ENCODE assay signal across 8 cellular contexts in the genomic region with DNA sequence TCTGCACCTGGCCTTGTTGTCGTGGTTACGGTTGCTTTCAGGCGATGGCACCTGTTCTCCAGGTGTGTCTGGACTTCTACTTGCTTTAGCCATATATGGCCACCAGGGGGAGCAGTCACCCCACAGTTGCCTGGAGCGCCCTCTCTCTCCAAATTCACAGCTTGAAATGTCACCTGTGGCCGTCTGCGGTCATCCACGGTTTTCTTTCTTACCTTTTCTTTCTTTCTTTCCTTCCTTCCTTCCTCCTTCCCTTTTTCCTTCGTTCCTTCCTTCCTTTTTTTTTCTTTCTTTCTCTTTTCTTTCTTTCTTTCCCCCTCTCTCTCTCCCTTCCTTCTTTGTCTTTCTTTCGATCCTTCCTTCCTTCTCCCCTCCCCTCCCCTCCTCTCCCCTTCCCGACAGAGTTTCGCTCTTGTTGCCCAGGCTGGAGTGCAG.
DNase-seq lines count a peak whose midpoint lies in the region; ATAC-seq and TF ChIP-seq lines count a peak whose summit lies in the region.

No MANE protein-coding gene starts in this region.

- no peaks in the 10 kb centered on the region for H3K27me3 ChIP-seq in WERI-Rb-1 (ENCODE audit: insufficient read depth, low read depth, severe bottlenecking)

- peak; percentile 83 for TF ChIP-seq CTCF in WERI-Rb-1 (IDR thresholded peaks at IDR 0.05; ENCODE audit: low read depth, low read length)

- ATAC-seq in GM21786 (IDR thresholded peaks at IDR 0.05; ENCODE audit: unreplicated experiment) (peak; percentile 69), left lobe of liver (peak; percentile 97)

- no peaks in the 10 kb centered on the region for H3K9me3 ChIP-seq in WERI-Rb-1 (ENCODE audit: severe bottlenecking)

- H3K4me3 ChIP-seq in WERI-Rb-1 (ENCODE audit: low read depth, low read length) = no peak overlapping the region

- in situ Hi-C loops in T47D (cut with HindIII; ENCODE audit: low pct_unique_long_range_greater_than_20kb, low sequenced_read_pairs) = no loop called here

- no peaks in the 10 kb centered on the region for H3K36me3 ChIP-seq in WERI-Rb-1

- DNase-seq in D341Med (ENCODE audit: low spot score) (peak; percentile 65), NCI-H146 (lab: John Stamatoyannopoulos, UW) (peak; percentile 93), WERI-Rb-1 (peak; percentile 64), T47D (ENCODE audit: low read depth in 1 of 2, low spot score in 1 of 2) (peak; percentile 63 to 83), left lobe of liver (ENCODE audit: low spot score) (peak; percentile 68), 8988T (no peak)
- DNase-seq in stimulated activated CD8-positive, alpha-beta memory T cell treated with anti-CD3 and anti-CD28 coated beads, Interleukin-15, amount 100 ng/mL, for 24 hours (ENCODE audit: low read depth) = peak; percentile 18

- H3K27ac ChIP-seq in WERI-Rb-1 = no peak overlapping the region
